30 cellular contexts compared by ENCODE assay signal in the genomic region with DNA sequence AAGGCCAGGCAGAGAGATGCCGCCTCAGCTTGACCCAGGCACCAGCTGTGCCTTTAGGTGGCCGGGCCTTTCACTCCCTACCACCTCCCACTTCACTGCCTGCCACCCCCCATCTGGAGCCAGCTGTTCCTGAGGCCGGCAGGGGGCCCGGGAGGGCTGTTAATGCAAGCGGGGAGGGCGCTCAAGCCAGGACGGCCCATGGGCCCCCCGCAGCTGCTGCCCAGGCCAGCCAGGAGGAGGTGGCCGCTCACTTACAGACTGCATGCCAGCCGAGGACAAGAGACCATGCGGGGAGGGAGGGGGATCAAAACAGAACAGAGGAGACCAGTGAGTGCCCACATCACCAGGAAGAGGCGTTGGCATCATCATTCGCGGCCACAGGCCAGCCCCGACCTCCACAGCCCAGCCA. TPM values are rescaled to one million over a fixed set of nuclear protein-coding genes. Genes with fewer than 3 reads are reported as not detected.
DNase-seq lines count a peak whose midpoint lies in the region; ATAC-seq lines count a peak whose summit lies in the region.
"Had no signal": no experiment of that assay in that cellular context is flagged by ENCODE, and none has a peak within 500 bp of the region (broad histone marks: within the 10 kb centered on the region; RNA-seq: fewer than 3 reads in every experiment).

No MANE protein-coding gene starts in this region.

- H2AK5ac ChIP-seq in neuronal stem cell (ENCODE audit: low read depth, low read length), result peak overlapping the region; percentile 81

- no CpG with 5 or more reads among the region's 15 CpGs for WGBS in neuronal stem cell (ENCODE audit: extremely low coverage in 2 of 2, insufficient read length in 2 of 2, insufficient replicate concordance in 1 of 2), 2 donors

- DNase-seq in SJCRH30, result peak; percentile 88 to 89
- DNase-seq in globus pallidus (ENCODE audit: low spot score), result peak; percentile 80
- no peak for DNase-seq in neuronal stem cell (ENCODE audit: low spot score)
- no peak for DNase-seq in stimulated activated CD4-positive, alpha-beta T cell treated with anti-CD3 and anti-CD28 coated beads, Interleukin-2, amount 100 ng/mL, for 48 hours
- DNase-seq in NCI-H146 (lab: John Stamatoyannopoulos, UW), result no peak
- DNase-seq: activated CD4-positive, alpha-beta T cell treated with anti-CD3 and anti-CD28 coated beads, Interleukin-2, amount 10 ng/mL, durations not matched to agents 24 days and 14 days; activated CD8-positive, alpha-beta memory T cell treated with anti-CD3 and anti-CD28 coated beads for 24 hours; activated T-cell treated with anti-CD3 and anti-CD28 coated beads for 4 hours; DMS79 treated with DMSO at 0.1 percent for 48 hours; effector memory CD4-positive, alpha-beta T cell; GF-D8; naive thymus-derived CD4-positive, alpha-beta T cell; NCI-H1048; NCI-H1694 treated with DMSO at 0.1 percent for 48 hours; retina; stimulated activated CD4-positive, alpha-beta T cell treated with anti-CD3 and anti-CD28 coated beads, Interleukin-2, amount 100 ng/mL, for 24 hours; stimulated activated naive CD8-positive, alpha-beta T cell treated with anti-CD3 and anti-CD28 coated beads, Interleukin-15, amount 100 ng/mL, for 72 hours; T-helper 1 cell; transverse colon had no signal

- no peak overlapping the region for H3K4me2 ChIP-seq in neuronal stem cell (ENCODE audit: insufficient read depth, low read length, poor library complexity, severe bottlenecking)

- H3K9ac ChIP-seq in neuronal stem cell (ENCODE audit: low read depth, low read length, poor library complexity), result peak overlapping the region; percentile 88

- peak overlapping the region; percentile 53 for H3K4ac ChIP-seq in neuronal stem cell (ENCODE audit: low read length)

- H3K27ac ChIP-seq in SJCRH30, result no peak overlapping the region
- H3K27ac ChIP-seq in neuronal stem cell (replicated peaks; ENCODE audit: low read length), result peak overlapping the region; percentile 35
- peak overlapping the region; percentile 100 for H3K27ac ChIP-seq in temporal lobe (ENCODE audit: low read depth, low read length)
- H3K27ac ChIP-seq: epithelial cell of prostate had no signal

- peak overlapping the region; percentile 85 for H3K18ac ChIP-seq in neuronal stem cell (ENCODE audit: low read length)

- peak overlapping the region; percentile 97 for H3K14ac ChIP-seq in neuronal stem cell (ENCODE audit: low read length)

- peak overlapping the region; percentile 87 for H2BK15ac ChIP-seq in neuronal stem cell (ENCODE audit: low read length)

- no peak overlapping the region for H4K8ac ChIP-seq in neuronal stem cell (ENCODE audit: low read depth, low read length)

- H4K91ac ChIP-seq in neuronal stem cell (ENCODE audit: low read depth, low read length, poor library complexity), result no peak overlapping the region

- peaks cover 14% of the 10 kb centered on the region for H3K27me3 ChIP-seq in SJCRH30
- peaks cover 0 to 3% (median 0%) of the 10 kb centered on the region in 3 experiments for H3K27me3 ChIP-seq in neuronal stem cell (ENCODE audit: control insufficient read depth in 3 of 3, insufficient read depth in 3 of 3, low read depth in 1 of 3, low read length in 3 of 3)
- H3K27me3 ChIP-seq: BLaER1 treated with 17β-estradiol and CSF1 and Interleukin-3, amounts not matched to agents 10 nM and 100 nM; transverse colon had no signal

- peaks cover 32% of the 10 kb centered on the region for H3K4me1 ChIP-seq in SJCRH30
- H3K4me1 ChIP-seq in neuronal stem cell (ENCODE audit: control insufficient read depth in 2 of 2, insufficient read depth in 1 of 2, low read depth in 1 of 2, low read length in 2 of 2), result peaks cover 24 to 34% of the 10 kb centered on the region in 2 donors

- H3K79me1 ChIP-seq in neuronal stem cell (ENCODE audit: low read depth, low read length), result peaks cover 20% of the 10 kb centered on the region

- no peak overlapping the region for H2AFZ ChIP-seq in neuronal stem cell (ENCODE audit: low read length)

- H2BK120ac ChIP-seq in neuronal stem cell (ENCODE audit: low read depth, low read length), result no peak overlapping the region

- no peak overlapping the region for H2BK12ac ChIP-seq in neuronal stem cell (ENCODE audit: low read length)

- H3K9me3 ChIP-seq in SJCRH30 (replicated peaks), result no peaks in the 10 kb centered on the region
- no peaks in the 10 kb centered on the region for H3K9me3 ChIP-seq in neuronal stem cell (replicated peaks in 1 of 2; ENCODE audit: control insufficient read depth in 2 of 2, insufficient read depth in 1 of 2, low read depth in 1 of 2, low read length in 2 of 2)
- H3K9me3 ChIP-seq: BLaER1 treated with 17β-estradiol and CSF1 and Interleukin-3, amounts not matched to agents 10 nM and 100 nM; transverse colon had no signal

- ATAC-seq in HG03280 (IDR thresholded peaks at IDR 0.05; ENCODE audit: unreplicated experiment), result no peak
- ATAC-seq: activated naive CD4-positive, alpha-beta T cell treated with anti-CD3 and anti-CD28 coated beads, Interleukin-2, amount 50 U/mL, for 72 hours; K562; naive thymus-derived CD4-positive, alpha-beta T cell; stimulated activated naive CD8-positive, alpha-beta T cell treated with anti-CD3 and anti-CD28 coated beads, Interleukin-15, amount 100 ng/mL, for 72 hours; WTC11 had no signal

- no peak overlapping the region for H3K4me3 ChIP-seq in SJCRH30
- no peak overlapping the region for H3K4me3 ChIP-seq in neuronal stem cell (ENCODE audit: low read length in 2 of 2)
- H3K4me3 ChIP-seq: BLaER1 treated with 17β-estradiol and CSF1 and Interleukin-3, amounts not matched to agents 10 nM and 100 nM; K562; transverse colon had no signal

- H3K23ac ChIP-seq in neuronal stem cell (ENCODE audit: low read depth, low read length, poor library complexity), result peak overlapping the region; percentile 89

- H3K36me3 ChIP-seq in SJCRH30 (no peaks in the 10 kb centered on the region), neuronal stem cell (replicated peaks in 1 of 2; ENCODE audit: control insufficient read depth in 2 of 2, insufficient read depth in 2 of 2, low read length in 2 of 2) (peaks cover 0 to 5% of the 10 kb centered on the region in 2 donors)
- H3K36me3 ChIP-seq: transverse colon had no signal

- H2BK5ac ChIP-seq in neuronal stem cell (ENCODE audit: low read length), result peak overlapping the region; percentile 53

RNA-seq across cellular contexts. Expression of gene ABCA2, which starts 4.5 kb away (rescaled TPM):
- 4.0 and 4.6 TPM in 2 replicates for total RNA-seq in SJCRH30 (2014; rRNA removed; shearing (Covaris generic))
- polyA plus RNA-seq in neuronal stem cell (2013, experiment 1 of 2), result 27.7 TPM
- 24.0 TPM for polyA plus RNA-seq in neuronal stem cell (2013, experiment 2 of 2)
- total RNA-seq in temporal lobe, result 25.8 TPM

RNA-seq across cellular contexts. Expression of gene FUT7, which starts 8.3 kb away (rescaled TPM):
- not detected in 2 replicates for total RNA-seq in SJCRH30 (2014; rRNA removed; shearing (Covaris generic))
- not detected for polyA plus RNA-seq in neuronal stem cell (2013, experiment 1 of 2)
- polyA plus RNA-seq in neuronal stem cell (2013, experiment 2 of 2), result not detected
- total RNA-seq in temporal lobe, result not detected
- total RNA-seq: activated CD4-positive, alpha-beta T cell treated with anti-CD3 and anti-CD28 coated beads, Interleukin-2, amount 10 ng/mL, durations not matched to agents 24 days and 14 days; bronchial epithelial cell; glomerular endothelial cell; K562; NCI-H460; transverse colon; WTC11 had no signal
- polyA plus RNA-seq: AG04450, K562 had no signal

RNA-seq across cellular contexts. Expression of gene NPDC1, which starts 22.4 kb away (rescaled TPM):
- total RNA-seq in SJCRH30 (2014; rRNA removed; shearing (Covaris generic)), result 0.51 and 0.91 TPM in 2 replicates
- polyA plus RNA-seq in neuronal stem cell (2013, experiment 1 of 2), result 41.2 TPM
- 37.6 TPM for polyA plus RNA-seq in neuronal stem cell (2013, experiment 2 of 2)
- 24.6 TPM for total RNA-seq in temporal lobe

RNA-seq across cellular contexts. Expression of gene CLIC3, which starts 27.2 kb away (rescaled TPM):
- total RNA-seq in SJCRH30 (2014; rRNA removed; shearing (Covaris generic)), result 0.28 and 0.55 TPM in 2 replicates
- polyA plus RNA-seq in neuronal stem cell (2013, experiment 1 of 2), result not detected
- polyA plus RNA-seq in neuronal stem cell (2013, experiment 2 of 2), result not detected
- not detected for total RNA-seq in temporal lobe
- total RNA-seq: activated CD4-positive, alpha-beta T cell treated with anti-CD3 and anti-CD28 coated beads, Interleukin-2, amount 10 ng/mL, durations not matched to agents 24 days and 14 days; activated naive CD4-positive, alpha-beta T cell treated with anti-CD3 and anti-CD28 coated beads, Interleukin-2, amount 50 U/mL, for 72 hours had no signal

RNA-seq across cellular contexts. Expression of gene ENTPD2, which starts 30.3 kb away (rescaled TPM):
- 1.9 and 2.0 TPM in 2 replicates for total RNA-seq in SJCRH30 (2014; rRNA removed; shearing (Covaris generic))
- polyA plus RNA-seq in neuronal stem cell (2013, experiment 1 of 2), result 0.01 TPM
- polyA plus RNA-seq in neuronal stem cell (2013, experiment 2 of 2), result not detected
- total RNA-seq in temporal lobe, result 0.25 TPM
- total RNA-seq: activated CD4-positive, alpha-beta T cell treated with anti-CD3 and anti-CD28 coated beads, Interleukin-2, amount 10 ng/mL, durations not matched to agents 24 days and 14 days; glomerular endothelial cell; naive thymus-derived CD4-positive, alpha-beta T cell; NCI-H460 had no signal
- polyA plus RNA-seq: AG04450; naive thymus-derived CD4-positive, alpha-beta T cell had no signal

Comparison
In these comparisons a context has a peak if more than half of its experiments do, and no peak if none do; other contexts are left out.
1. DNase-seq: peak in SJCRH30 (2 of 2) and globus pallidus (single experiment); none in neuronal stem cell (single experiment), stimulated activated CD4-positive, alpha-beta T cell treated with anti-CD3 and anti-CD28 coated beads, Interleukin-2, amount 100 ng/mL, for 48 hours (0 of 2) and NCI-H146 (single experiment).
2. RNA of gene NPDC1, which starts 22.4 kb away (total RNA-seq): 24.6 TPM in temporal lobe (single experiment); 0.51 to 0.91 TPM in SJCRH30; every median in the first group is over 10 times any median in the second.